Comparison of ENCODE assay signal across 1 cellular context in the genomic region with DNA sequence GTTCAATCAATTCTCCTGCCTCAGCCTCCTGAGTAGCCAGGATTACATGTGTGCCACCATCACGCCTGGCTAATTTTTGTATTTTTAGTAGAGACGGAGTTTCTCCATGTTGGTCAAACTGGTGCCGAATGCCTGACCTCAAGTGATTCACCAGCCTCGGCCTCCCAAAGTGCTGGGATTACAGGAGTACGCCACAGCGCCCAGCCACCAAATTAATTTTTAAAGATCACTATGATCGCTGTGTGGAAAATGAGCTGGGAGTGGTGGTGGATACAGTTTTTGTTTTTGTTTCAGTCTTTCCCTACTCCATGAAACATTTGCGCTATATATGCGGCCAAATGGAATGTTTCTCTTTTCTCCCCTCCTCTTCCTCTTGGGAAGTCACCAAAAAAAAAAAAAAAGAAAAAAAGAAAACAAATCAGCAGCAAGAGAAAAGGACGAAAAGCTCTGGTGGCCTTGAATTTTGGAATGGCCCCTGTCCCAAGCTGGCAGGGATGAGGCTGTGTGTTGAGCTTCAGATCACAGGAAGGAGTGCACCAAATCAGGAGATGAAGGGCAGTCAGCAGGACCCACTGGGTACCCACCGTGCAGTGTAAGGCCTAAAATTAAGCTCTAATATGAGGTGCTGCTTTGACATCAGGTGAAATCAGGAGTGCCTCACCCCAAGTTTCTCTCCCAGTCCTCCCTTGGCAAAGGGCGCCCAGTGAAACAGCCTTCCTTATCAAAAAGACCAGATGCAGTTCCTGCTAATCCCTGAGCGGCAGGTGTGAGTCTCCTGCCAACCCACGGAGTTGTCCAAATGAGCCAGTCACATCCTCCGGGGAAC.
TF ChIP-seq lines count a peak whose summit lies in the region.

No MANE protein-coding gene starts in this region.

TF ChIP-seq in H1, 55 proteins besides CTCF, POLR2A, EP300 and RAD21:
- TF ChIP-seq CHD1 (IDR thresholded peaks at IDR 0.05; ENCODE audit: low read depth, low read length) = no peak
- no peak for TF ChIP-seq GABPA (IDR thresholded peaks at IDR 0.05; ENCODE audit: borderline replicate concordance, insufficient read depth, low read length)
- TF ChIP-seq SP2 (IDR thresholded peaks at IDR 0.05; ENCODE audit: low read length) = no peak
- TF ChIP-seq, protein P1, sequence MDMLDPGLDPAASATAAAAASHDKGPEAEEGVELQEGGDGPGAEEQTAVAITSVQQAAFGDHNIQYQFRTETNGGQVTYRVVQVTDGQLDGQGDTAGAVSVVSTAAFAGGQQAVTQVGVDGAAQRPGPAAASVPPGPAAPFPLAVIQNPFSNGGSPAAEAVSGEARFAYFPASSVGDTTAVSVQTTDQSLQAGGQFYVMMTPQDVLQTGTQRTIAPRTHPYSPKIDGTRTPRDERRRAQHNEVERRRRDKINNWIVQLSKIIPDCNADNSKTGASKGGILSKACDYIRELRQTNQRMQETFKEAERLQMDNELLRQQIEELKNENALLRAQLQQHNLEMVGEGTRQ (IDR thresholded peaks at IDR 0.05; ENCODE audit: low read length) = no peak
- TF ChIP-seq ZNF274 (IDR thresholded peaks at IDR 0.05; ENCODE audit: borderline replicate concordance, extremely low read depth, low read length) = no peak
- TF ChIP-seq TBP (IDR thresholded peaks at IDR 0.05; ENCODE audit: low read depth, low read length) = no peak
- no peak for TF ChIP-seq ASH2L (IDR thresholded peaks at IDR 0.05; ENCODE audit: low read length)
TF ChIP-seq in H1: peak in this region for 0.
